In the genomic region with DNA sequence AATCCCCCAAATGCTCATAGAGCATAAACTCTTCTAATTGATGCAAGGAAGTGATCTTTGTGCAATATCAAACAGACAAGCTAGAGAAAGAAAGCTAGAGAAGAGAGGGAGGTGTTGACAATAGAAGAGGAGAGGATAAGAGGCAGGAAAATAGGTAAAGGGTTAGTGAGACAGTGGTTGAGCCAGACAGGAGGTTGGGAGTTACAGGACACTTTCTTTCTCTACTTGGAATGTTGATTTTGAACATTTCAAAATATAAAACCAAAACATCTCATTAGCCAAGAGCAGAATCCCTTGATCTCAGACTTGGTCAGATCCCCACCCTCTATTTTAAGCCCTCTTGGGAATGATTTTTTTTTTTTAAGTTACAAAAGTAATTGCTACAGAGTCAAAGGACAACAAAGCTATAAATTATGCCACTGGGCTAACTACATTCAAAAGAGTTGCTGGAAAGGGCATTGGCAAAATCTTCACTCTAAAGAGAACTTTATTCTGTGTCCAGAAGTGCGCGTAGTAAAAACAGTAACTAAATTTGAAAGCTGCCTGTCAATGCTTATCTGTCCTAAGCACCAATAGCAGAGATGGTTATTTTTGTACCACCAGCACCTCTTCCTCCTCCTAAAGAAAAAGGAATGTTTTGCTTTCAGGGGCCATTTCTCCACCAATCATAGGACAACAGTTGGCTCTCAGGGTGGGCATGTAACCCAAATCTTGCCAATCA, we compare ENCODE assay signal across 17 cellular contexts.
"Had no signal": no experiment of that assay in that cellular context is flagged by ENCODE, and none has a peak within 500 bp of the region (broad histone marks: within the 10 kb centered on the region; RNA-seq: fewer than 3 reads in every experiment).

No MANE protein-coding gene starts in this region.

- H3K4me1 ChIP-seq: tibial nerve had no signal

- H3K27me3 ChIP-seq: tibial nerve had no signal

- H3K27ac ChIP-seq: tibial nerve, VCaP had no signal

- H3K4me3 ChIP-seq: tibial nerve had no signal

- DNase-seq: activated CD4-positive, alpha-beta T cell treated with anti-CD3 and anti-CD28 coated beads, Interleukin-2, amount 50 U/mL, for 1 hour; activated CD4-positive, CD25-positive, alpha-beta regulatory T cell treated with anti-CD3 and anti-CD28 coated beads, Interleukin-2, amount 50 U/mL, for 72 hours; activated CD8-positive, alpha-beta memory T cell treated with anti-CD3 and anti-CD28 coated beads, Interleukin-2, amount 50 U/mL, for 4 hours; activated naive CD4-positive, alpha-beta T cell treated with anti-CD3 and anti-CD28 coated beads for 36 hours; activated T-cell treated with anti-CD3 and anti-CD28 coated beads, Interleukin-2, amount 50 U/mL, for 4 hours; anterior cingulate cortex; cortex of kidney; hippocampal formation; left cardiac atrium; occipital lobe; posterior cingulate gyrus; stimulated activated CD4-positive, alpha-beta T cell treated with anti-CD3 and anti-CD28 coated beads, Interleukin-4, amount 100 ng/mL, for 4 hours; stimulated activated naive CD4-positive, alpha-beta T cell; SW 1271; T-helper 2 cell had no signal
